8 cellular contexts compared by ENCODE assay signal in genomic region chr7:2403014-2403717, GRCh38. TPM values are rescaled to one million over a fixed set of nuclear protein-coding genes. Genes with fewer than 3 reads are reported as not detected.
DNase-seq lines count a peak whose midpoint lies in the region; ATAC-seq and TF ChIP-seq lines count a peak whose summit lies in the region.

Gene CHST12, plus strand, starts transcription at chr7:2403611. Its CDS starts 29,029 bp downstream, at chr7:2432640.

- no peaks in the 10 kb centered on the region for H3K36me3 ChIP-seq in osteoblast (ENCODE audit: insufficient read depth, low read length)

- intact Hi-C loops in head of caudate nucleus (cut with DNase I) = no loop called here

- peaks cover 29% of the 10 kb centered on the region for H3K79me2 ChIP-seq in osteoblast (ENCODE audit: insufficient read depth, low read length)

- peaks cover 18% of the 10 kb centered on the region for H3K4me1 ChIP-seq in osteoblast (ENCODE audit: insufficient read depth, low read length)

- no peak for TF ChIP-seq CTCF in osteoblast (IDR thresholded peaks at IDR 0.05; ENCODE audit: extremely low read depth, low read depth, low read length)

- DNase-seq in GF-D8 (lab: John Stamatoyannopoulos, UW) (peak; percentile 85), NCI-H1105 (lab: John Stamatoyannopoulos, UW) (peak; percentile 88), SW 1271 (lab: John Stamatoyannopoulos, UW) (peak; percentile 68 to 93), head of caudate nucleus (peak; percentile 90 to 98 (median 95)), osteoblast (ENCODE audit: insufficient read length, low spot score, missing footprints) (peak; percentile 100)
- peak; percentile 89 for DNase-seq in activated naive CD8-positive, alpha-beta T cell treated with anti-CD3 and anti-CD28 coated beads, Interleukin-2, amount 50 U/mL, for 16 hours (ENCODE audit: low read depth, low spot score)

- ATAC-seq in HG02571 (IDR thresholded peaks at IDR 0.05; ENCODE audit: unreplicated experiment) = peak; percentile 46

- peak within 1 kb of the TSS; percentile 81 for H3K4me3 ChIP-seq in osteoblast (ENCODE audit: insufficient read depth, low read length)

- H3K27ac ChIP-seq in osteoblast (ENCODE audit: low read depth, low read length) (peak within 1 kb of the TSS; percentile 61), temporal lobe (ENCODE audit: low read depth, low read length) (peak within 1 kb of the TSS; percentile 24)

- H2AFZ ChIP-seq in osteoblast (ENCODE audit: low read length) = peak within 1 kb of the TSS; percentile 95

- peak within 1 kb of the TSS; percentile 93 for H3K4me2 ChIP-seq in osteoblast (ENCODE audit: insufficient read depth, low read length)

- H3K9me3 ChIP-seq in osteoblast (ENCODE audit: low read depth, low read length) = no peaks in the 10 kb centered on the region

- peaks cover 19% of the 10 kb centered on the region for H4K20me1 ChIP-seq in osteoblast (ENCODE audit: insufficient read depth, low read length)

- no peaks in the 10 kb centered on the region for H3K27me3 ChIP-seq in osteoblast (ENCODE audit: insufficient read depth, low read length)

RNA-seq across cellular contexts. Expression of gene CHST12, which starts in this region (rescaled TPM):
- total RNA-seq in osteoblast (3.8 and 4.0 TPM in 2 replicates), temporal lobe (2.2 TPM)

Comparison
In these comparisons a context has a peak if more than half of its experiments do, and no peak if none do; other contexts are left out.
1. Peak in every context shown above with its lines: DNase-seq, ATAC-seq, H3K4me3 ChIP-seq and H3K27ac ChIP-seq.